In the genomic region with DNA sequence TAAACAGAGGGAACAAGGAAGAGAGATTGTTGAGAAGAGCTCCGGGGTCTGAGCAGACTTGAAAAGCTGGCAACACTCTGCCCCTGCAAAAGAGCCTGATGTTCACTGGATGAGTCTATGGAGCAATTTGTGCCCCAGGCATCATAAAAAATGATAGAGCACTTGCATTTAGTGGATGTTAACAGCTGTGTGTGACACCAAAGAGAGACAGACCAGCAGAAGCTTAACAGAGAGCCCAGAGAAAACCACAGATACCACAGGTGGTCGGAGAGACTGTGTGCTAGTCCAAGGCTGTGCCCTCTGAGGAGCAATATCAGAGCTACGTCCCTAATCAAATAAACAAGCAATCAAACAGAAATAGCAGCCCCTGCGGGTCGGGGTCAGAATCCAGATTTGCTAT, we compare ENCODE assay signal across 8 cellular contexts.
A peak's percentile ranks its signal among the peaks of the same experiment; 100 is the strongest.
DNase-seq lines count a peak whose midpoint lies in the region; ATAC-seq and TF ChIP-seq lines count a peak whose summit lies in the region.
"Not testable (repeated sequence)": the region's sequence is repeated elsewhere in the genome, so short reads cannot be mapped to it uniquely, and the experiment has no call there.

No MANE protein-coding gene starts in this region.

- not testable (repeated sequence) for H3K79me2 ChIP-seq in SK-N-SH (ENCODE audit: insufficient read depth)

- H3K27me3 ChIP-seq in BLaER1 treated with 17β-estradiol and CSF1 and Interleukin-3, amounts not matched to agents 10 nM and 100 nM; SK-N-SH (ENCODE audit: insufficient read depth): not testable (repeated sequence)

- not testable (repeated sequence) for H2AFZ ChIP-seq in SK-N-SH (ENCODE audit: low read depth)

- not testable (repeated sequence) for TF ChIP-seq POLR2A in NB4 (IDR thresholded peaks at IDR 0.05; ENCODE audit: extremely low read depth, insufficient read length)

- peak overlapping the region; percentile 62 to 91 (median 75) for H3K4me2 ChIP-seq in BLaER1 treated with 17β-estradiol and CSF1 and Interleukin-3, amounts not matched to agents 10 nM and 100 nM
- not testable (repeated sequence) for H3K4me2 ChIP-seq in SK-N-SH

- H3K27ac Mint-ChIP-seq in activated T-helper 17 cell treated with anti-CD3 and anti-CD28 coated beads, Interleukin-2, amount 50 U/mL, for 72 hours: peak overlapping the region; percentile 73
- H3K27ac Mint-ChIP-seq in endothelial cell (ENCODE audit: unreplicated experiment) (peak overlapping the region; percentile 58), progenitor cell of endocrine pancreas (peak overlapping the region; percentile 63)

- not testable (repeated sequence) for TF ChIP-seq RAD21 in SK-N-SH (IDR thresholded peaks at IDR 0.05; ENCODE audit: low read length)

- not testable (repeated sequence) for TF ChIP-seq EP300 in SK-N-SH (IDR thresholded peaks at IDR 0.05; ENCODE audit: borderline replicate concordance in 1 of 2, low read depth in 1 of 2, low read length in 1 of 2)

- ATAC-seq in activated T-helper 17 cell treated with anti-CD3 and anti-CD28 coated beads, Interleukin-2, amount 50 U/mL, for 72 hours (replicated peaks): not testable (repeated sequence)

- H3K9ac ChIP-seq in BLaER1 treated with 17β-estradiol and CSF1 and Interleukin-3, amounts not matched to agents 10 nM and 100 nM: peak overlapping the region in 3 of 11 experiments; percentile 10 to 53 (median 35); a peak in 3 of 22 replicates
- not testable (repeated sequence) for H3K9ac ChIP-seq in SK-N-SH

- peaks cover 40% of the 10 kb centered on the region for H3K36me3 Mint-ChIP-seq in activated T-helper 17 cell treated with anti-CD3 and anti-CD28 coated beads, Interleukin-2, amount 50 U/mL, for 72 hours (ENCODE audit: low read depth)
- H3K36me3 Mint-ChIP-seq in endothelial cell (ENCODE audit: low read depth, unreplicated experiment): peaks cover 23% of the 10 kb centered on the region
- H3K36me3 Mint-ChIP-seq in progenitor cell of endocrine pancreas (ENCODE audit: insufficient read depth): not testable (repeated sequence)

- DNase-seq in KBM-7 (peak; percentile 30), NB4 (ENCODE audit: low read depth) (peak; percentile 45), SK-N-SH (peak; percentile 14), islet precursor cell (peak; percentile 56)
- not testable (repeated sequence) for DNase-seq in endothelial cell (ENCODE audit: low spot score); progenitor cell of endocrine pancreas (ENCODE audit: low spot score, unreplicated experiment)

- not testable (repeated sequence) for H3K9me2 ChIP-seq in SK-N-SH

- 0 out of 22 replicates have a peak, but pooled peaks cover 0 to 15% (median 0%) of the 10 kb centered on the region in 11 experiments for H4K20me1 ChIP-seq in BLaER1 treated with 17β-estradiol and CSF1 and Interleukin-3, amounts not matched to agents 10 nM and 100 nM
- H4K20me1 ChIP-seq in SK-N-SH (ENCODE audit: insufficient read depth): not testable (repeated sequence)

- H3K4me1 Mint-ChIP-seq in activated T-helper 17 cell treated with anti-CD3 and anti-CD28 coated beads, Interleukin-2, amount 50 U/mL, for 72 hours: peaks cover 29% of the 10 kb centered on the region
- peaks cover 21% of the 10 kb centered on the region for H3K4me1 Mint-ChIP-seq in endothelial cell (ENCODE audit: unreplicated experiment)
- H3K4me1 Mint-ChIP-seq in progenitor cell of endocrine pancreas (ENCODE audit: low read depth): not testable (repeated sequence)

- not testable (repeated sequence) for H3K9me3 ChIP-seq in BLaER1 treated with 17β-estradiol and CSF1 and Interleukin-3, amounts not matched to agents 10 nM and 100 nM (replicated peaks in 1 of 11); SK-N-SH

- in situ Hi-C loops in KBM-7 (cut with MboI; ENCODE audit: low pct_unique_long_range_greater_than_20kb, low sequenced_read_pairs): not testable (repeated sequence)

- not testable (repeated sequence) for H3F3A ChIP-seq in SK-N-SH (replicated peaks; ENCODE audit: insufficient read depth)

- H3K4me3 Mint-ChIP-seq in activated T-helper 17 cell treated with anti-CD3 and anti-CD28 coated beads, Interleukin-2, amount 50 U/mL, for 72 hours; endothelial cell (ENCODE audit: unreplicated experiment); progenitor cell of endocrine pancreas (ENCODE audit: low read depth): not testable (repeated sequence)

- not testable (repeated sequence) for TF ChIP-seq CTCF in NB4 (IDR thresholded peaks at IDR 0.05; ENCODE audit: low read depth, low read length); SK-N-SH (IDR thresholded peaks at IDR 0.05); endothelial cell (IDR thresholded peaks at IDR 0.05; ENCODE audit: unreplicated experiment); progenitor cell of endocrine pancreas (IDR thresholded peaks at IDR 0.05; ENCODE audit: unreplicated experiment)

- CTCF ChIA-PET in SK-N-SH (lab: Yijun Ruan, JAX): not testable (repeated sequence)

- peaks cover 0 to 13% (median 6%) of the 10 kb centered on the region in 11 experiments; a peak in 12 of 22 replicates for H3K36me3 ChIP-seq in BLaER1 treated with 17β-estradiol and CSF1 and Interleukin-3, amounts not matched to agents 10 nM and 100 nM
- H3K36me3 ChIP-seq in SK-N-SH (replicated peaks in 1 of 2; ENCODE audit: control insufficient read depth in 1 of 2, insufficient read depth in 2 of 2, low read length in 1 of 2): not testable (repeated sequence)

- POLR2A ChIA-PET in SK-N-SH (lab: Yijun Ruan, JAX): not testable (repeated sequence)

- peaks cover 21 to 70% (median 63%) of the 10 kb centered on the region in 10 experiments for H3K4me1 ChIP-seq in BLaER1 treated with 17β-estradiol and CSF1 and Interleukin-3, amounts not matched to agents 10 nM and 100 nM
- H3K4me1 ChIP-seq in SK-N-SH (ENCODE audit: control insufficient read depth in 1 of 2, insufficient read depth in 2 of 2, low read depth in 1 of 2, low read length in 1 of 2): not testable (repeated sequence)

- H3K4me3 ChIP-seq in BLaER1 treated with 17β-estradiol and CSF1 and Interleukin-3, amounts not matched to agents 10 nM and 100 nM; NB4 (ENCODE audit: low read depth, low read length); SK-N-SH (ENCODE audit: low read depth in 2 of 2, low read length in 1 of 2): not testable (repeated sequence)

- not testable (repeated sequence) for H3K27me3 Mint-ChIP-seq in activated T-helper 17 cell treated with anti-CD3 and anti-CD28 coated beads, Interleukin-2, amount 50 U/mL, for 72 hours; endothelial cell (ENCODE audit: unreplicated experiment); progenitor cell of endocrine pancreas

- WGBS in SK-N-SH (ENCODE audit: low lambda C conversion rate): 69% methylated on average over 5 of the region's 5 CpGs

- H3K27ac ChIP-seq in BLaER1 treated with 17β-estradiol and CSF1 and Interleukin-3, amounts not matched to agents 10 nM and 100 nM: peak overlapping the region in 7 of 11 experiments; percentile 27 to 40 (median 35); a peak in 8 of 22 replicates
- not testable (repeated sequence) for H3K27ac ChIP-seq in SK-N-SH (ENCODE audit: low read depth in 2 of 2, low read length in 1 of 2)

- H3K9me3 Mint-ChIP-seq in activated T-helper 17 cell treated with anti-CD3 and anti-CD28 coated beads, Interleukin-2, amount 50 U/mL, for 72 hours; endothelial cell (ENCODE audit: unreplicated experiment); progenitor cell of endocrine pancreas (ENCODE audit: low read depth): not testable (repeated sequence)
